Comparison of ENCODE assay signal across 32 cellular contexts in genomic region chr17:63223212-63223911, GRCh38.
"Had no signal": no experiment of that assay in that cellular context is flagged by ENCODE, and none has a peak within 500 bp of the region (broad histone marks: within the 10 kb centered on the region; RNA-seq: fewer than 3 reads in every experiment).

No MANE protein-coding gene starts in this region.

- H3K27me3 ChIP-seq: ascending aorta, breast epithelium, cardiac muscle cell, colonic mucosa, esophagus squamous epithelium, gastroesophageal sphincter, heart right ventricle had no signal

- H3K4me3 ChIP-seq: ascending aorta, breast epithelium, cardiac muscle cell, colonic mucosa, esophagus squamous epithelium, gastroesophageal sphincter, heart right ventricle had no signal

- H3K4me1 Mint-ChIP-seq: activated CD4-positive, alpha-beta T cell treated with anti-CD3 and anti-CD28 coated beads, Interleukin-2, amount 10 ng/mL, durations not matched to agents 24 days and 14 days; activated CD8-positive, alpha-beta memory T cell treated with anti-CD3 and anti-CD28 coated beads, Interleukin-2, amount 10 ng/mL, durations not matched to agents 7 days and 5 days; activated naive CD4-positive, alpha-beta T cell treated with anti-CD3 and anti-CD28 coated beads, Interleukin-2, amount 10 ng/mL, durations not matched to agents 7 days and 5 days; activated naive CD8-positive, alpha-beta T cell treated with anti-CD3 and anti-CD28 coated beads, Interleukin-2, amount 10 ng/mL, durations not matched to agents 7 days and 5 days; brain had no signal

- ATAC-seq: activated CD8-positive, alpha-beta memory T cell treated with anti-CD3 and anti-CD28 coated beads, Interleukin-2, amount 10 ng/mL, durations not matched to agents 7 days and 5 days; activated CD8-positive, alpha-beta T cell treated with anti-CD3 and anti-CD28 coated beads, Interleukin-2, amount 10 ng/mL, durations not matched to agents 7 days and 5 days; gastroesophageal sphincter; heart right ventricle; T-helper 17 cell had no signal

- DNase-seq: activated CD4-positive, alpha-beta T cell treated with anti-CD3 and anti-CD28 coated beads, Interleukin-2, amount 10 ng/mL, durations not matched to agents 24 days and 14 days; activated CD4-positive, CD25-positive, alpha-beta regulatory T cell; activated CD4-positive, CD25-positive, alpha-beta regulatory T cell treated with anti-CD3 and anti-CD28 coated beads, Interleukin-2, amount 50 U/mL, for 72 hours; activated CD8-positive, alpha-beta memory T cell treated with anti-CD3 and anti-CD28 coated beads, Interleukin-2, amount 10 ng/mL, durations not matched to agents 7 days and 5 days; activated CD8-positive, alpha-beta memory T cell treated with anti-CD3 and anti-CD28 coated beads, Interleukin-2, amount 50 U/mL, for 4 hours; activated CD8-positive, alpha-beta T cell treated with anti-CD3 and anti-CD28 coated beads, Interleukin-2, amount 10 ng/mL, durations not matched to agents 7 days and 5 days; activated gamma-delta T cell; activated naive CD4-positive, alpha-beta T cell; activated naive CD4-positive, alpha-beta T cell treated with anti-CD3 and anti-CD28 coated beads, Interleukin-2, amount 10 ng/mL, durations not matched to agents 7 days and 5 days; activated naive CD8-positive, alpha-beta T cell treated with anti-CD3 and anti-CD28 coated beads, Interleukin-2, amount 10 ng/mL, durations not matched to agents 7 days and 5 days; activated T-cell treated with anti-CD3 and anti-CD28 coated beads, Interleukin-2, amount 50 U/mL, for 1 hour; central memory CD4-positive, alpha-beta T cell; cerebellar nuclear complex; colonic mucosa; effector CD8-positive, alpha-beta T cell; esophagus squamous epithelium; foreskin melanocyte; heart right ventricle; T-helper 17 cell; T1000 had no signal

- H3K27ac Mint-ChIP-seq: activated CD4-positive, alpha-beta memory T cell treated with anti-CD3 and anti-CD28 coated beads for 36 hours; activated CD4-positive, alpha-beta T cell treated with anti-CD3 and anti-CD28 coated beads for 36 hours; activated CD4-positive, alpha-beta T cell treated with anti-CD3 and anti-CD28 coated beads, Interleukin-2, amount 10 ng/mL, durations not matched to agents 24 days and 14 days; activated CD8-positive, alpha-beta memory T cell treated with anti-CD3 and anti-CD28 coated beads, Interleukin-2, amount 10 ng/mL, durations not matched to agents 7 days and 5 days; activated CD8-positive, alpha-beta T cell treated with anti-CD3 and anti-CD28 coated beads, Interleukin-2, amount 10 ng/mL, durations not matched to agents 7 days and 5 days; activated naive CD4-positive, alpha-beta T cell treated with anti-CD3 and anti-CD28 coated beads, Interleukin-2, amount 10 ng/mL, durations not matched to agents 7 days and 5 days; activated naive CD8-positive, alpha-beta T cell treated with anti-CD3 and anti-CD28 coated beads, Interleukin-2, amount 10 ng/mL, durations not matched to agents 7 days and 5 days; brain; T-helper 17 cell; T-helper 2 cell treated with Interferon-gamma antibody and Interleukin-4, amounts not matched to agents 5 μg/mL and 100 μg/mL, for 36 hours had no signal

- H3K36me3 Mint-ChIP-seq: activated naive CD4-positive, alpha-beta T cell treated with anti-CD3 and anti-CD28 coated beads, Interleukin-2, amount 10 ng/mL, durations not matched to agents 7 days and 5 days; activated naive CD4-positive, alpha-beta T cell treated with anti-CD3 and anti-CD28 coated beads, Interleukin-2, amount 50 U/mL, for 72 hours; activated naive CD8-positive, alpha-beta T cell treated with anti-CD3 and anti-CD28 coated beads, Interleukin-2, amount 10 ng/mL, durations not matched to agents 7 days and 5 days had no signal

- H3K36me3 ChIP-seq: ascending aorta, breast epithelium, cardiac muscle cell, colonic mucosa, esophagus squamous epithelium, gastroesophageal sphincter, heart right ventricle had no signal

- H3K27me3 Mint-ChIP-seq: activated CD4-positive, alpha-beta memory T cell treated with anti-CD3 and anti-CD28 coated beads for 36 hours; activated CD4-positive, alpha-beta T cell treated with anti-CD3 and anti-CD28 coated beads for 36 hours; activated CD4-positive, alpha-beta T cell treated with anti-CD3 and anti-CD28 coated beads, Interleukin-2, amount 10 ng/mL, durations not matched to agents 24 days and 14 days; activated CD8-positive, alpha-beta memory T cell treated with anti-CD3 and anti-CD28 coated beads, Interleukin-2, amount 10 ng/mL, durations not matched to agents 7 days and 5 days; activated naive CD4-positive, alpha-beta T cell treated with anti-CD3 and anti-CD28 coated beads, Interleukin-2, amount 10 ng/mL, durations not matched to agents 7 days and 5 days; activated naive CD8-positive, alpha-beta T cell treated with anti-CD3 and anti-CD28 coated beads, Interleukin-2, amount 10 ng/mL, durations not matched to agents 7 days and 5 days; brain; T-helper 17 cell had no signal

- H3K27ac ChIP-seq: ascending aorta, breast epithelium, cardiac muscle cell, colonic mucosa, epithelial cell of prostate, esophagus squamous epithelium, gastroesophageal sphincter, heart right ventricle had no signal

- H3K9me3 ChIP-seq: ascending aorta, breast epithelium, colonic mucosa, esophagus squamous epithelium, gastroesophageal sphincter had no signal

- FAIRE-seq: endometrium, endothelial cell of umbilical vein had no signal

- H3K4me3 Mint-ChIP-seq: activated CD4-positive, alpha-beta memory T cell treated with anti-CD3 and anti-CD28 coated beads for 36 hours; activated CD4-positive, alpha-beta T cell treated with anti-CD3 and anti-CD28 coated beads for 36 hours; activated CD4-positive, alpha-beta T cell treated with anti-CD3 and anti-CD28 coated beads, Interleukin-2, amount 10 ng/mL, durations not matched to agents 24 days and 14 days; activated CD8-positive, alpha-beta memory T cell treated with anti-CD3 and anti-CD28 coated beads, Interleukin-2, amount 10 ng/mL, durations not matched to agents 7 days and 5 days; activated CD8-positive, alpha-beta T cell treated with anti-CD3 and anti-CD28 coated beads, Interleukin-2, amount 10 ng/mL, durations not matched to agents 7 days and 5 days; activated naive CD4-positive, alpha-beta T cell treated with anti-CD3 and anti-CD28 coated beads, Interleukin-2, amount 10 ng/mL, durations not matched to agents 7 days and 5 days; activated naive CD8-positive, alpha-beta T cell treated with anti-CD3 and anti-CD28 coated beads, Interleukin-2, amount 10 ng/mL, durations not matched to agents 7 days and 5 days; brain; T-helper 17 cell; T-helper 2 cell treated with Interferon-gamma antibody and Interleukin-4, amounts not matched to agents 5 μg/mL and 100 μg/mL, for 36 hours had no signal

- H3K4me1 ChIP-seq: ascending aorta, breast epithelium, colonic mucosa, esophagus squamous epithelium, gastroesophageal sphincter, heart right ventricle had no signal

- H3K9me3 Mint-ChIP-seq: activated naive CD4-positive, alpha-beta T cell treated with anti-CD3 and anti-CD28 coated beads, Interleukin-2, amount 10 ng/mL, durations not matched to agents 7 days and 5 days; T-helper 2 cell treated with Interferon-gamma antibody and Interleukin-4, amounts not matched to agents 5 μg/mL and 100 μg/mL, for 36 hours had no signal
